In genomic region chr1:6464915-6465314, GRCh38 we compare ENCODE assay signal across 19 cellular contexts. TPM values are rescaled to one million over a fixed set of nuclear protein-coding genes. Genes with fewer than 3 reads are reported as not detected.
DNase-seq lines count a peak whose midpoint lies in the region; ATAC-seq and TF ChIP-seq lines count a peak whose summit lies in the region.
"Had no signal": no experiment of that assay in that cellular context is flagged by ENCODE, and none has a peak within 500 bp of the region (broad histone marks: within the 10 kb centered on the region; RNA-seq: fewer than 3 reads in every experiment).

No MANE protein-coding gene starts in this region.

- H3K4me2 ChIP-seq in BLaER1 treated with 17β-estradiol and CSF1 and Interleukin-3, amounts not matched to agents 10 nM and 100 nM = peak overlapping the region in 8 of 11 experiments; percentile 76 to 93 (median 82); a peak in 14 of 22 replicates

- peak overlapping the region in 3 of 11 experiments; percentile 64 to 72 (median 69); a peak in 1 of 22 replicates for H3K9ac ChIP-seq in BLaER1 treated with 17β-estradiol and CSF1 and Interleukin-3, amounts not matched to agents 10 nM and 100 nM
- H3K9ac ChIP-seq: neural progenitor cell had no signal

- peaks cover 0 to 18% (median 0%) of the 10 kb centered on the region in 11 experiments; a peak in 5 of 22 replicates for H3K36me3 ChIP-seq in BLaER1 treated with 17β-estradiol and CSF1 and Interleukin-3, amounts not matched to agents 10 nM and 100 nM
- H3K36me3 ChIP-seq in esophagus squamous epithelium = peaks cover 16 to 100% (median 34%) of the 10 kb centered on the region in 3 donors
- H3K36me3 ChIP-seq: neural progenitor cell had no signal

- no peak for ATAC-seq in activated CD8-positive, alpha-beta T cell treated with anti-CD3 and anti-CD28 coated beads, Interleukin-2, amount 10 ng/mL, durations not matched to agents 7 days and 5 days
- no peak for ATAC-seq in GM21717 (IDR thresholded peaks at IDR 0.05; ENCODE audit: unreplicated experiment)
- ATAC-seq: stimulated activated memory B cell treated with anti-CD40 and anti-IgM and Interleukin-4, amounts not matched to agents 10 μg/mL and 1 μg/mL and 100 μg/mL, for 72 hours had no signal

- H3K27ac ChIP-seq in BLaER1 treated with 17β-estradiol and CSF1 and Interleukin-3, amounts not matched to agents 10 nM and 100 nM = no peak overlapping the region
- peak overlapping the region in 2 of 4 donors; percentile 33 to 39 for H3K27ac ChIP-seq in esophagus squamous epithelium
- H3K27ac ChIP-seq: cardiac muscle cell, neural progenitor cell had no signal

- H3K36me3 Mint-ChIP-seq in T-helper 1 cell treated with Interleukin-12 subunit alpha and Interleukin-12 subunit beta and Interleukin-4 antibody, amounts not matched to agents 30 μg/mL and 1 μg/mL, for 36 hours (ENCODE audit: low read depth) = peaks cover 33% of the 10 kb centered on the region
- peaks cover 38% of the 10 kb centered on the region for H3K36me3 Mint-ChIP-seq in activated CD8-positive, alpha-beta T cell treated with anti-CD3 and anti-CD28 coated beads, Interleukin-2, amount 10 ng/mL, durations not matched to agents 7 days and 5 days (ENCODE audit: low read depth)
- H3K36me3 Mint-ChIP-seq: stimulated activated memory B cell treated with anti-CD40 and anti-IgM and Interleukin-4, amounts not matched to agents 10 μg/mL and 1 μg/mL and 100 μg/mL, for 72 hours had no signal

- peak overlapping the region; percentile 95 for H3K4me3 Mint-ChIP-seq in T-helper 1 cell treated with Interleukin-12 subunit alpha and Interleukin-12 subunit beta and Interleukin-4 antibody, amounts not matched to agents 30 μg/mL and 1 μg/mL, for 36 hours
- peak overlapping the region; percentile 86 for H3K4me3 Mint-ChIP-seq in activated CD8-positive, alpha-beta T cell treated with anti-CD3 and anti-CD28 coated beads, Interleukin-2, amount 10 ng/mL, durations not matched to agents 7 days and 5 days
- H3K4me3 Mint-ChIP-seq: neural progenitor cell; stimulated activated memory B cell treated with anti-CD40 and anti-IgM and Interleukin-4, amounts not matched to agents 10 μg/mL and 1 μg/mL and 100 μg/mL, for 72 hours; type B pancreatic cell had no signal

- no peak for DNase-seq in T-helper 1 cell
- no peak for DNase-seq in activated CD8-positive, alpha-beta T cell treated with anti-CD3 and anti-CD28 coated beads, Interleukin-2, amount 10 ng/mL, durations not matched to agents 7 days and 5 days
- DNase-seq in esophagus squamous epithelium (lab: John Stamatoyannopoulos, UW) = no peak
- no peak for DNase-seq in NCI-H1105 treated with DMSO at 0.1 percent for 48 hours (lab: John Stamatoyannopoulos, UW)
- DNase-seq in SW480 (ENCODE audit: low spot score) = no peak
- DNase-seq: 8988T, DMS79, KBM-7, mesendoderm, NCI-H748 treated with DMSO at 0.1 percent for 48 hours had no signal

- peaks cover 0 to 25% (median 0%) of the 10 kb centered on the region in 11 experiments; a peak in 2 of 22 replicates for H4K20me1 ChIP-seq in BLaER1 treated with 17β-estradiol and CSF1 and Interleukin-3, amounts not matched to agents 10 nM and 100 nM

- TF ChIP-seq CTCF in esophagus squamous epithelium (IDR thresholded peaks at IDR 0.05) = no peak

- peaks cover 29% of the 10 kb centered on the region for H3K4me1 Mint-ChIP-seq in T-helper 1 cell treated with Interleukin-12 subunit alpha and Interleukin-12 subunit beta and Interleukin-4 antibody, amounts not matched to agents 30 μg/mL and 1 μg/mL, for 36 hours (ENCODE audit: low read depth)
- peaks cover 51% of the 10 kb centered on the region for H3K4me1 Mint-ChIP-seq in activated CD8-positive, alpha-beta T cell treated with anti-CD3 and anti-CD28 coated beads, Interleukin-2, amount 10 ng/mL, durations not matched to agents 7 days and 5 days (ENCODE audit: low read depth)

- peak overlapping the region in 2 of 10 experiments; percentile 60 to 63; a peak in 6 of 20 replicates for H3K4me3 ChIP-seq in BLaER1 treated with 17β-estradiol and CSF1 and Interleukin-3, amounts not matched to agents 10 nM and 100 nM
- peak overlapping the region in 3 of 4 donors; percentile 23 to 37 (median 26) for H3K4me3 ChIP-seq in esophagus squamous epithelium
- H3K4me3 ChIP-seq: cardiac muscle cell, neural progenitor cell had no signal

- peaks cover 25 to 51% (median 37%) of the 10 kb centered on the region in 10 experiments for H3K4me1 ChIP-seq in BLaER1 treated with 17β-estradiol and CSF1 and Interleukin-3, amounts not matched to agents 10 nM and 100 nM
- peaks cover 0 to 19% (median 14%) of the 10 kb centered on the region in 3 donors for H3K4me1 ChIP-seq in esophagus squamous epithelium

- CTCF ChIA-PET in activated CD8-positive, alpha-beta T cell treated with anti-CD3 and anti-CD28 coated beads, Interleukin-2, amount 10 ng/mL, durations not matched to agents 7 days and 5 days (lab: Charles Lee) = interaction anchor here (1.1 to 2.2 kb wide), 2 partner anchors 26 to 219 kb away, joined by 3 to 8 read pairs; partner anchors contain the start of gene PLEKHG5

- H3K27me3 Mint-ChIP-seq in T-helper 1 cell treated with Interleukin-12 subunit alpha and Interleukin-12 subunit beta and Interleukin-4 antibody, amounts not matched to agents 30 μg/mL and 1 μg/mL, for 36 hours (ENCODE audit: low read depth) = no peaks in the 10 kb centered on the region
- no peaks in the 10 kb centered on the region for H3K27me3 Mint-ChIP-seq in activated CD8-positive, alpha-beta T cell treated with anti-CD3 and anti-CD28 coated beads, Interleukin-2, amount 10 ng/mL, durations not matched to agents 7 days and 5 days (ENCODE audit: low read depth)

- POLR2A ChIA-PET in activated CD8-positive, alpha-beta T cell treated with anti-CD3 and anti-CD28 coated beads, Interleukin-2, amount 10 ng/mL, durations not matched to agents 7 days and 5 days (lab: Charles Lee) = interaction anchor here (1.3 kb wide), 1 partner anchor 26 kb away, joined by 6 read pairs; the partner anchor contains the start of gene PLEKHG5

- 86% methylated on average over 5 of the region's 5 CpGs; no CpG with 5 or more reads in 1 of the 2 donors for WGBS in esophagus squamous epithelium, 2 donors

- H3K9me3 ChIP-seq in BLaER1 treated with 17β-estradiol and CSF1 and Interleukin-3, amounts not matched to agents 10 nM and 100 nM (replicated peaks in 1 of 11) = no peaks in the 10 kb centered on the region
- no peaks in the 10 kb centered on the region for H3K9me3 ChIP-seq in esophagus squamous epithelium
- H3K9me3 ChIP-seq: heart left ventricle had no signal

- no peaks in the 10 kb centered on the region for H3K9me3 Mint-ChIP-seq in T-helper 1 cell treated with Interleukin-12 subunit alpha and Interleukin-12 subunit beta and Interleukin-4 antibody, amounts not matched to agents 30 μg/mL and 1 μg/mL, for 36 hours
- H3K9me3 Mint-ChIP-seq in activated CD8-positive, alpha-beta T cell treated with anti-CD3 and anti-CD28 coated beads, Interleukin-2, amount 10 ng/mL, durations not matched to agents 7 days and 5 days (ENCODE audit: insufficient read depth) = no peaks in the 10 kb centered on the region
- H3K9me3 Mint-ChIP-seq: neural progenitor cell; stimulated activated memory B cell treated with anti-CD40 and anti-IgM and Interleukin-4, amounts not matched to agents 10 μg/mL and 1 μg/mL and 100 μg/mL, for 72 hours; type B pancreatic cell had no signal

- peak overlapping the region; percentile 89 for H3K27ac Mint-ChIP-seq in T-helper 1 cell treated with Interleukin-12 subunit alpha and Interleukin-12 subunit beta and Interleukin-4 antibody, amounts not matched to agents 30 μg/mL and 1 μg/mL, for 36 hours
- peak overlapping the region; percentile 84 for H3K27ac Mint-ChIP-seq in activated CD8-positive, alpha-beta T cell treated with anti-CD3 and anti-CD28 coated beads, Interleukin-2, amount 10 ng/mL, durations not matched to agents 7 days and 5 days
- H3K27ac Mint-ChIP-seq: neural progenitor cell; stimulated activated memory B cell treated with anti-CD40 and anti-IgM and Interleukin-4, amounts not matched to agents 10 μg/mL and 1 μg/mL and 100 μg/mL, for 72 hours had no signal

- intact Hi-C loops in esophagus squamous epithelium (cut with DNase I) = no loop called here

- no peak for TF ChIP-seq POLR2A in esophagus squamous epithelium (IDR thresholded peaks at IDR 0.05)

- H3K27me3 ChIP-seq in BLaER1 treated with 17β-estradiol and CSF1 and Interleukin-3, amounts not matched to agents 10 nM and 100 nM = peaks cover 28 to 75% (median 47%) of the 10 kb centered on the region in 11 experiments
- H3K27me3 ChIP-seq in esophagus squamous epithelium = peaks cover 0 to 49% (median 0%) of the 10 kb centered on the region in 4 donors

RNA-seq across cellular contexts. Expression of gene TNFRSF25, which starts 1.1 kb away (rescaled TPM):
- total RNA-seq in activated CD8-positive, alpha-beta T cell treated with anti-CD3 and anti-CD28 coated beads, Interleukin-2, amount 10 ng/mL, durations not matched to agents 7 days and 5 days = 10 to 100 TPM; 47.7 to 55.8 TPM
- 10 to 100 TPM; 22.1 to 47.3 (median 34.3) TPM for total RNA-seq in esophagus squamous epithelium

RNA-seq across cellular contexts. Expression of gene PLEKHG5, which starts 26.6 kb away (rescaled TPM):
- total RNA-seq in activated CD8-positive, alpha-beta T cell treated with anti-CD3 and anti-CD28 coated beads, Interleukin-2, amount 10 ng/mL, durations not matched to agents 7 days and 5 days = 1 to 10 TPM; 2.2 to 2.8 TPM
- total RNA-seq in esophagus squamous epithelium = 10 to 100 TPM; 24.3 to 37.8 (median 32.6) TPM

RNA-seq across cellular contexts. Expression of gene ESPN, which starts 40.3 kb away (rescaled TPM):
- 1 to 10 TPM in 1 of 2 experiments, under 1 TPM in 1; 0.61 to 1.0 TPM for total RNA-seq in activated CD8-positive, alpha-beta T cell treated with anti-CD3 and anti-CD28 coated beads, Interleukin-2, amount 10 ng/mL, durations not matched to agents 7 days and 5 days
- 10 to 100 TPM; 14.5 to 22.2 (median 18.6) TPM for total RNA-seq in esophagus squamous epithelium
- total RNA-seq: fibroblast of lung had no signal

RNA-seq across cellular contexts. Expression of gene HES2, which starts 45.2 kb away (rescaled TPM):
- under 1 TPM; 0.05 to 0.45 TPM for total RNA-seq in activated CD8-positive, alpha-beta T cell treated with anti-CD3 and anti-CD28 coated beads, Interleukin-2, amount 10 ng/mL, durations not matched to agents 7 days and 5 days
- 10 to 100 TPM; 40.5 to 51.9 (median 50.2) TPM for total RNA-seq in esophagus squamous epithelium
- total RNA-seq: cardiac muscle cell had no signal

Comparison
In these comparisons a context has a peak if more than half of its experiments do, and no peak if none do; other contexts are left out.
1. RNA of gene PLEKHG5, which starts 26.6 kb away (total RNA-seq): 24.3 to 37.8 TPM in esophagus squamous epithelium; 2.2 to 2.8 TPM in activated CD8-positive, alpha-beta T cell treated with anti-CD3 and anti-CD28 coated beads, Interleukin-2, amount 10 ng/mL, durations not matched to agents 7 days and 5 days; every median in the first group is over 4 times any median in the second.
2. RNA of gene ESPN, which starts 40.3 kb away (total RNA-seq): 14.5 to 22.2 TPM in esophagus squamous epithelium; 0.61 to 1.0 TPM in activated CD8-positive, alpha-beta T cell treated with anti-CD3 and anti-CD28 coated beads, Interleukin-2, amount 10 ng/mL, durations not matched to agents 7 days and 5 days; every median in the first group is over 4 times any median in the second.